Comparison of ENCODE assay signal across 11 cellular contexts in genomic region chr2:46207591-46207990, GRCh38.
"Had no signal": no experiment of that assay in that cellular context is flagged by ENCODE, and none has a peak within 500 bp of the region (broad histone marks: within the 10 kb centered on the region; RNA-seq: fewer than 3 reads in every experiment).

No MANE protein-coding gene starts in this region.

- H3K4me3 ChIP-seq: GM23248, GM23338, HAP-1 had no signal

- H3K4me3 Mint-ChIP-seq: GM23338, H9, HFFc6 had no signal

- H2AFZ ChIP-seq: GM23248, GM23338 had no signal

- DNase-seq: GM23248, GOT3, H7, H9, HCEC 1CT, HFFc6 had no signal

- FAIRE-seq: H1, H54 had no signal

- H3K36me3 ChIP-seq: HAP-1 had no signal

- H3K27ac ChIP-seq: GM23248 had no signal

- H3K4me2 ChIP-seq: GM23338 had no signal

- H3K9ac ChIP-seq: GM23248 had no signal

- H3K27ac Mint-ChIP-seq: GM23338, H9, HFFc6 had no signal

- H3K4me1 ChIP-seq: HAP-1 had no signal

- H3K9me3 ChIP-seq: HAP-1 had no signal

- ATAC-seq: GM23338, HCT116 had no signal
